In the genomic region with DNA sequence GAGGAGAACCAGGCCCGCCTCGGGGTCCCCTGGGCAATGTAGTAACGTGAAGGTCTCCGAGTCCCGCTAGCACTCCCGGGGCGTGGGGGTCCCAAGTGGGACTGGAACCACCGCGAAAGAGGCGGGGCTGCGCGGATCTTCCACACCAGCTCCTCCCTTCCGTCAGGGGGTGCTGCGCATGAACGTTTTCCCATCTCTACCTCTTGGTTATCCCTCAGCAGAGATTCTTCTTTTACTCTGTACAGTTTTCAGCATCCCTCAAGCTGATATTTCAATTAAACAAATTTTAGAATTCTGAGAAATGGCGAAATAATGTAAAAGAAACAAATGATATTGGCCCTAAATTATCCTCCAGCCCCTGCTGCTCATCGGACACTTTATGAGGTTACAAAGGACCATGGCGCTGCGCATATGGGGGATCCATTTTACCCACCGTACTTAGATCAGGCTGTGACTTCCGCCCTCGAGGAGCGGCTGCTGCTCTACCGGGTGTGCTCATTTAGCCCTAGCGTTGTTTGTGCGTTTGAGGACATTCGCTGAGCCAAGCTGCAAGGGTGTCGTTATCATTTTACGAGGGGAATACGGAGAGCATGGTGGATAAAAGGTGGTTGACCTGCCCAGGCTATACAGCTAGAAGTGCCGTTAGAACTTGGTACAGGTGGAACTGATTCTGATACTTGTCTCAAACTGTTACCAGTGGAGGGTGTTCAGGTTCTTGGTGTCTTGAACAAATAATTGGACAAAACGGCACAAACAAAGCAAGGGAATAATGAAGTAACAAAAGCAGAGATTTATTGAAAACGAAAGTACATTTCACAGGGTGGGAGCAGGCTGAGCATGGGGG, we compare ENCODE assay signal across 1 cellular context.
TF ChIP-seq lines count a peak whose summit lies in the region.

No MANE protein-coding gene starts in this region.

TF ChIP-seq in K562, 482 proteins besides CTCF, POLR2A, EP300 and RAD21 (continued from another document and continues in another):
- TF ChIP-seq, protein P1, sequence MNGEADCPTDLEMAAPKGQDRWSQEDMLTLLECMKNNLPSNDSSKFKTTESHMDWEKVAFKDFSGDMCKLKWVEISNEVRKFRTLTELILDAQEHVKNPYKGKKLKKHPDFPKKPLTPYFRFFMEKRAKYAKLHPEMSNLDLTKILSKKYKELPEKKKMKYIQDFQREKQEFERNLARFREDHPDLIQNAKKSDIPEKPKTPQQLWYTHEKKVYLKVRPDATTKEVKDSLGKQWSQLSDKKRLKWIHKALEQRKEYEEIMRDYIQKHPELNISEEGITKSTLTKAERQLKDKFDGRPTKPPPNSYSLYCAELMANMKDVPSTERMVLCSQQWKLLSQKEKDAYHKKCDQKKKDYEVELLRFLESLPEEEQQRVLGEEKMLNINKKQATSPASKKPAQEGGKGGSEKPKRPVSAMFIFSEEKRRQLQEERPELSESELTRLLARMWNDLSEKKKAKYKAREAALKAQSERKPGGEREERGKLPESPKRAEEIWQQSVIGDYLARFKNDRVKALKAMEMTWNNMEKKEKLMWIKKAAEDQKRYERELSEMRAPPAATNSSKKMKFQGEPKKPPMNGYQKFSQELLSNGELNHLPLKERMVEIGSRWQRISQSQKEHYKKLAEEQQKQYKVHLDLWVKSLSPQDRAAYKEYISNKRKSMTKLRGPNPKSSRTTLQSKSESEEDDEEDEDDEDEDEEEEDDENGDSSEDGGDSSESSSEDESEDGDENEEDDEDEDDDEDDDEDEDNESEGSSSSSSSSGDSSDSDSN (IDR thresholded peaks at IDR 0.05; ENCODE audit: borderline replicate concordance in 1 of 2, low read depth in 2 of 2, low read length in 2 of 2): no peak
- TF ChIP-seq HNRNPL (IDR thresholded peaks at IDR 0.05; ENCODE audit: low read depth, low read length) (no peak), NCOA6 (IDR thresholded peaks at IDR 0.05) (no peak), HMGN3 (IDR thresholded peaks at IDR 0.05; ENCODE audit: borderline replicate concordance, extremely low read depth, insufficient read length, low read depth, low read length) (no peak), ZNF239 (CRISPR knock-in tag; IDR thresholded peaks at IDR 0.05) (no peak), U2AF2 (optimal IDR thresholded peaks at IDR 0.05; ENCODE audit: low read depth, low read length) (no peak), ZNF197 (CRISPR knock-in tag; IDR thresholded peaks at IDR 0.05; ENCODE audit: low read depth) (0 out of 2 replicates have a peak, but pooled peaks have one; percentile 32), DIDO1 (tag; IDR thresholded peaks at IDR 0.05; ENCODE audit: low read depth) (peak; percentile 98), THRAP3 (IDR thresholded peaks at IDR 0.05; ENCODE audit: borderline replicate concordance) (no peak), FOXK2 (conservative IDR thresholded peaks at IDR 0.05 in 1 of 2, IDR thresholded peaks at IDR 0.05 in 1 of 2; ENCODE audit: low read depth in 2 of 2) (peak; percentile 23 to 55; a peak in 2 of 4 replicates), TARDBP (IDR thresholded peaks at IDR 0.05) (no peak), ZNF165 (CRISPR knock-in tag; IDR thresholded peaks at IDR 0.05; ENCODE audit: borderline replicate concordance) (no peak), SMARCE1 (IDR thresholded peaks at IDR 0.05) (no peak), ZNF212 (CRISPR knock-in tag; IDR thresholded peaks at IDR 0.05) (no peak), FOSL1 (tag; conservative IDR thresholded peaks at IDR 0.05) (no peak), PYGO2 (tag; IDR thresholded peaks at IDR 0.05) (no peak), TAF7 (tag; IDR thresholded peaks at IDR 0.05) (0 out of 2 replicates have a peak, but pooled peaks have one; percentile 38), SMARCA4 (IDR thresholded peaks at IDR 0.05) (no peak), TBP (optimal IDR thresholded peaks at IDR 0.05; ENCODE audit: low read depth, low read length) (peak; percentile 78), RBM15 (IDR thresholded peaks at IDR 0.05; ENCODE audit: insufficient read depth, low read length) (no peak), MTF1 (CRISPR knock-in tag; IDR thresholded peaks at IDR 0.05; ENCODE audit: borderline replicate concordance) (no peak), HDGF (IDR thresholded peaks at IDR 0.05) (no peak), NR2C1 (IDR thresholded peaks at IDR 0.05) (peak; percentile 69), NR2C1 (tag; IDR thresholded peaks at IDR 0.05) (peak; percentile 86), NR2F6 (CRISPR knock-in tag; IDR thresholded peaks at IDR 0.05) (no peak), NCOA2 (IDR thresholded peaks at IDR 0.05; ENCODE audit: partially characterized antibody in 2 of 2) (no peak), FUS (optimal IDR thresholded peaks at IDR 0.05; ENCODE audit: low read depth, low read length) (no peak), NFE2 (IDR thresholded peaks at IDR 0.05; ENCODE audit: low read depth) (no peak), PHF20 (IDR thresholded peaks at IDR 0.05; ENCODE audit: partially characterized antibody) (peak; percentile 91)
- TF ChIP-seq, protein P2, sequence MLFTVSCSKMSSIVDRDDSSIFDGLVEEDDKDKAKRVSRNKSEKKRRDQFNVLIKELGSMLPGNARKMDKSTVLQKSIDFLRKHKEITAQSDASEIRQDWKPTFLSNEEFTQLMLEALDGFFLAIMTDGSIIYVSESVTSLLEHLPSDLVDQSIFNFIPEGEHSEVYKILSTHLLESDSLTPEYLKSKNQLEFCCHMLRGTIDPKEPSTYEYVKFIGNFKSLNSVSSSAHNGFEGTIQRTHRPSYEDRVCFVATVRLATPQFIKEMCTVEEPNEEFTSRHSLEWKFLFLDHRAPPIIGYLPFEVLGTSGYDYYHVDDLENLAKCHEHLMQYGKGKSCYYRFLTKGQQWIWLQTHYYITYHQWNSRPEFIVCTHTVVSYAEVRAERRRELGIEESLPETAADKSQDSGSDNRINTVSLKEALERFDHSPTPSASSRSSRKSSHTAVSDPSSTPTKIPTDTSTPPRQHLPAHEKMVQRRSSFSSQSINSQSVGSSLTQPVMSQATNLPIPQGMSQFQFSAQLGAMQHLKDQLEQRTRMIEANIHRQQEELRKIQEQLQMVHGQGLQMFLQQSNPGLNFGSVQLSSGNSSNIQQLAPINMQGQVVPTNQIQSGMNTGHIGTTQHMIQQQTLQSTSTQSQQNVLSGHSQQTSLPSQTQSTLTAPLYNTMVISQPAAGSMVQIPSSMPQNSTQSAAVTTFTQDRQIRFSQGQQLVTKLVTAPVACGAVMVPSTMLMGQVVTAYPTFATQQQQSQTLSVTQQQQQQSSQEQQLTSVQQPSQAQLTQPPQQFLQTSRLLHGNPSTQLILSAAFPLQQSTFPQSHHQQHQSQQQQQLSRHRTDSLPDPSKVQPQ (CRISPR knock-in tag; IDR thresholded peaks at IDR 0.05; ENCODE audit: borderline replicate concordance): no peak
- TF ChIP-seq, protein P3, sequence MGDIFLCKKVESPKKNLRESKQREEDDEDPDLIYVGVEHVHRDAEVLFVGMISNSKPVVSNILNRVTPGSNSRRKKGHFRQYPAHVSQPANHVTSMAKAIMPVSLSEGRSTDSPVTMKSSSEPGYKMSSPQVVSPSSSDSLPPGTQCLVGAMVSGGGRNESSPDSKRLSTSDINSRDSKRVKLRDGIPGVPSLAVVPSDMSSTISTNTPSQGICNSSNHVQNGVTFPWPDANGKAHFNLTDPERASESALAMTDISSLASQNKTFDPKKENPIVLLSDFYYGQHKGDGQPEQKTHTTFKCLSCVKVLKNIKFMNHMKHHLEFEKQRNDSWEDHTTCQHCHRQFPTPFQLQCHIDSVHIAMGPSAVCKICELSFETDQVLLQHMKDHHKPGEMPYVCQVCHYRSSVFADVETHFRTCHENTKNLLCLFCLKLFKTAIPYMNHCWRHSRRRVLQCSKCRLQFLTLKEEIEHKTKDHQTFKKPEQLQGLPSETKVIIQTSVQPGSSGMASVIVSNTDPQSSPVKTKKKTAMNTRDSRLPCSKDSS (IDR thresholded peaks at IDR 0.05; ENCODE audit: low read depth, partially characterized antibody): no peak
- TF ChIP-seq, protein P4, sequence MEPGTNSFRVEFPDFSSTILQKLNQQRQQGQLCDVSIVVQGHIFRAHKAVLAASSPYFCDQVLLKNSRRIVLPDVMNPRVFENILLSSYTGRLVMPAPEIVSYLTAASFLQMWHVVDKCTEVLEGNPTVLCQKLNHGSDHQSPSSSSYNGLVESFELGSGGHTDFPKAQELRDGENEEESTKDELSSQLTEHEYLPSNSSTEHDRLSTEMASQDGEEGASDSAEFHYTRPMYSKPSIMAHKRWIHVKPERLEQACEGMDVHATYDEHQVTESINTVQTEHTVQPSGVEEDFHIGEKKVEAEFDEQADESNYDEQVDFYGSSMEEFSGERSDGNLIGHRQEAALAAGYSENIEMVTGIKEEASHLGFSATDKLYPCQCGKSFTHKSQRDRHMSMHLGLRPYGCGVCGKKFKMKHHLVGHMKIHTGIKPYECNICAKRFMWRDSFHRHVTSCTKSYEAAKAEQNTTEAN (CRISPR knock-in tag; IDR thresholded peaks at IDR 0.05): no peak
- TF ChIP-seq, protein P5, sequence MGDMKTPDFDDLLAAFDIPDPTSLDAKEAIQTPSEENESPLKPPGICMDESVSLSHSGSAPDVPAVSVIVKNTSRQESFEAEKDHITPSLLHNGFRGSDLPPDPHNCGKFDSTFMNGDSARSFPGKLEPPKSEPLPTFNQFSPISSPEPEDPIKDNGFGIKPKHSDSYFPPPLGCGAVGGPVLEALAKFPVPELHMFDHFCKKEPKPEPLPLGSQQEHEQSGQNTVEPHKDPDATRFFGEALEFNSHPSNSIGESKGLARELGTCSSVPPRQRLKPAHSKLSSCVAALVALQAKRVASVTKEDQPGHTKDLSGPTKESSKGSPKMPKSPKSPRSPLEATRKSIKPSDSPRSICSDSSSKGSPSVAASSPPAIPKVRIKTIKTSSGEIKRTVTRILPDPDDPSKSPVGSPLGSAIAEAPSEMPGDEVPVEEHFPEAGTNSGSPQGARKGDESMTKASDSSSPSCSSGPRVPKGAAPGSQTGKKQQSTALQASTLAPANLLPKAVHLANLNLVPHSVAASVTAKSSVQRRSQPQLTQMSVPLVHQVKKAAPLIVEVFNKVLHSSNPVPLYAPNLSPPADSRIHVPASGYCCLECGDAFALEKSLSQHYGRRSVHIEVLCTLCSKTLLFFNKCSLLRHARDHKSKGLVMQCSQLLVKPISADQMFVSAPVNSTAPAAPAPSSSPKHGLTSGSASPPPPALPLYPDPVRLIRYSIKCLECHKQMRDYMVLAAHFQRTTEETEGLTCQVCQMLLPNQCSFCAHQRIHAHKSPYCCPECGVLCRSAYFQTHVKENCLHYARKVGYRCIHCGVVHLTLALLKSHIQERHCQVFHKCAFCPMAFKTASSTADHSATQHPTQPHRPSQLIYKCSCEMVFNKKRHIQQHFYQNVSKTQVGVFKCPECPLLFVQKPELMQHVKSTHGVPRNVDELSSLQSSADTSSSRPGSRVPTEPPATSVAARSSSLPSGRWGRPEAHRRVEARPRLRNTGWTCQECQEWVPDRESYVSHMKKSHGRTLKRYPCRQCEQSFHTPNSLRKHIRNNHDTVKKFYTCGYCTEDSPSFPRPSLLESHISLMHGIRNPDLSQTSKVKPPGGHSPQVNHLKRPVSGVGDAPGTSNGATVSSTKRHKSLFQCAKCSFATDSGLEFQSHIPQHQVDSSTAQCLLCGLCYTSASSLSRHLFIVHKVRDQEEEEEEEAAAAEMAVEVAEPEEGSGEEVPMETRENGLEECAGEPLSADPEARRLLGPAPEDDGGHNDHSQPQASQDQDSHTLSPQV (IDR thresholded peaks at IDR 0.05): no peak
- TF ChIP-seq, protein P6, sequence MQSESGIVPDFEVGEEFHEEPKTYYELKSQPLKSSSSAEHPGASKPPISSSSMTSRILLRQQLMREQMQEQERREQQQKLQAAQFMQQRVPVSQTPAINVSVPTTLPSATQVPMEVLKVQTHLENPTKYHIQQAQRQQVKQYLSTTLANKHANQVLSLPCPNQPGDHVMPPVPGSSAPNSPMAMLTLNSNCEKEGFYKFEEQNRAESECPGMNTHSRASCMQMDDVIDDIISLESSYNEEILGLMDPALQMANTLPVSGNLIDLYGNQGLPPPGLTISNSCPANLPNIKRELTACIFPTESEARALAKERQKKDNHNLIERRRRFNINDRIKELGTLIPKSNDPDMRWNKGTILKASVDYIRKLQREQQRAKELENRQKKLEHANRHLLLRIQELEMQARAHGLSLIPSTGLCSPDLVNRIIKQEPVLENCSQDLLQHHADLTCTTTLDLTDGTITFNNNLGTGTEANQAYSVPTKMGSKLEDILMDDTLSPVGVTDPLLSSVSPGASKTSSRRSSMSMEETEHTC (IDR thresholded peaks at IDR 0.05): no peak
- TF ChIP-seq, protein P7, sequence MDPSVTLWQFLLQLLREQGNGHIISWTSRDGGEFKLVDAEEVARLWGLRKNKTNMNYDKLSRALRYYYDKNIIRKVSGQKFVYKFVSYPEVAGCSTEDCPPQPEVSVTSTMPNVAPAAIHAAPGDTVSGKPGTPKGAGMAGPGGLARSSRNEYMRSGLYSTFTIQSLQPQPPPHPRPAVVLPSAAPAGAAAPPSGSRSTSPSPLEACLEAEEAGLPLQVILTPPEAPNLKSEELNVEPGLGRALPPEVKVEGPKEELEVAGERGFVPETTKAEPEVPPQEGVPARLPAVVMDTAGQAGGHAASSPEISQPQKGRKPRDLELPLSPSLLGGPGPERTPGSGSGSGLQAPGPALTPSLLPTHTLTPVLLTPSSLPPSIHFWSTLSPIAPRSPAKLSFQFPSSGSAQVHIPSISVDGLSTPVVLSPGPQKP (CRISPR knock-in tag; IDR thresholded peaks at IDR 0.05): no peak
- TF ChIP-seq, protein P8, sequence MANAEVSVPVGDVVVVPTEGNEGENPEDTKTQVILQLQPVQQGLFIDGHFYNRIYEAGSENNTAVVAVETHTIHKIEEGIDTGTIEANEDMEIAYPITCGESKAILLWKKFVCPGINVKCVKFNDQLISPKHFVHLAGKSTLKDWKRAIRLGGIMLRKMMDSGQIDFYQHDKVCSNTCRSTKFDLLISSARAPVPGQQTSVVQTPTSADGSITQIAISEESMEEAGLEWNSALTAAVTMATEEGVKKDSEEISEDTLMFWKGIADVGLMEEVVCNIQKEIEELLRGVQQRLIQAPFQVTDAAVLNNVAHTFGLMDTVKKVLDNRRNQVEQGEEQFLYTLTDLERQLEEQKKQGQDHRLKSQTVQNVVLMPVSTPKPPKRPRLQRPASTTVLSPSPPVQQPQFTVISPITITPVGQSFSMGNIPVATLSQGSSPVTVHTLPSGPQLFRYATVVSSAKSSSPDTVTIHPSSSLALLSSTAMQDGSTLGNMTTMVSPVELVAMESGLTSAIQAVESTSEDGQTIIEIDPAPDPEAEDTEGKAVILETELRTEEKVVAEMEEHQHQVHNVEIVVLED (CRISPR knock-in tag; IDR thresholded peaks at IDR 0.05): 0 out of 2 replicates have a peak, but pooled peaks have one; percentile 40
